ENCODE assay signal across 1 cellular context in genomic region chr9:16543691-16544090, GRCh38.
TF ChIP-seq lines count a peak whose summit lies in the region.

No MANE protein-coding gene starts in this region.

TF ChIP-seq in IMR-90, 13 proteins besides CTCF, POLR2A, EP300 and RAD21 (continued from another document):
- TF ChIP-seq MAFK (IDR thresholded peaks at IDR 0.05; ENCODE audit: low read depth, low read length), result no peak
- TF ChIP-seq ELK1 (IDR thresholded peaks at IDR 0.05; ENCODE audit: borderline replicate concordance, low read depth, low read length), result no peak
TF ChIP-seq in IMR-90: peak in this region for 0.
